Comparison of ENCODE assay signal across 18 cellular contexts in genomic region chr6:169222126-169222525, GRCh38. TPM values are rescaled to one million over a fixed set of nuclear protein-coding genes. Genes with fewer than 3 reads are reported as not detected.
DNase-seq lines count a peak whose midpoint lies in the region; ATAC-seq and TF ChIP-seq lines count a peak whose summit lies in the region.
"Had no signal": no experiment of that assay in that cellular context is flagged by ENCODE, and none has a peak within 500 bp of the region (broad histone marks: within the 10 kb centered on the region; RNA-seq: fewer than 3 reads in every experiment).

No MANE protein-coding gene starts in this region.

- peaks cover 10% of the 10 kb centered on the region for H3K9me3 Mint-ChIP-seq in activated CD8-positive, alpha-beta memory T cell treated with anti-CD3 and anti-CD28 coated beads, Interleukin-2, amount 10 ng/mL, durations not matched to agents 7 days and 5 days (ENCODE audit: low read depth)
- H3K9me3 Mint-ChIP-seq: CD8-positive, alpha-beta T cell had no signal

- no peak overlapping the region for H3K27ac Mint-ChIP-seq in activated CD8-positive, alpha-beta memory T cell treated with anti-CD3 and anti-CD28 coated beads, Interleukin-2, amount 10 ng/mL, durations not matched to agents 7 days and 5 days
- H3K27ac Mint-ChIP-seq: B cell; CD8-positive, alpha-beta T cell had no signal

- no peak for ATAC-seq in activated CD8-positive, alpha-beta memory T cell treated with anti-CD3 and anti-CD28 coated beads, Interleukin-2, amount 10 ng/mL, durations not matched to agents 7 days and 5 days
- no peak for ATAC-seq in omental fat pad (ENCODE audit: low FRiP score)
- ATAC-seq: CD8-positive, alpha-beta T cell; GM12878 had no signal

- H3K9me3 ChIP-seq in esophagus muscularis mucosa (no peaks in the 10 kb centered on the region), vagina (no peaks in the 10 kb centered on the region), left ventricle myocardium inferior (replicated peaks) (no peaks in the 10 kb centered on the region)
- H3K9me3 ChIP-seq: HAP-1 had no signal

- H3K27me3 Mint-ChIP-seq in activated CD8-positive, alpha-beta memory T cell treated with anti-CD3 and anti-CD28 coated beads, Interleukin-2, amount 10 ng/mL, durations not matched to agents 7 days and 5 days = no peaks in the 10 kb centered on the region

- POLR2A ChIA-PET in GM10248 (lab: Yijun Ruan, JAX) = no interaction called here

- H3K27ac ChIP-seq in esophagus muscularis mucosa (replicated peaks in 1 of 4) (no peak overlapping the region), vagina (no peak overlapping the region), left ventricle myocardium inferior (replicated peaks) (no peak overlapping the region)
- H3K27ac ChIP-seq: BLaER1 treated with 17β-estradiol and CSF1 and Interleukin-3, amounts not matched to agents 10 nM and 100 nM; HL-60 had no signal

- no peak for TF ChIP-seq EP300 in esophagus muscularis mucosa (IDR thresholded peaks at IDR 0.05)

- TF ChIP-seq POLR2A in esophagus muscularis mucosa (IDR thresholded peaks at IDR 0.05; ENCODE audit: low read depth) (no peak), vagina (IDR thresholded peaks at IDR 0.05) (no peak)

- H3K4me1 Mint-ChIP-seq in activated CD8-positive, alpha-beta memory T cell treated with anti-CD3 and anti-CD28 coated beads, Interleukin-2, amount 10 ng/mL, durations not matched to agents 7 days and 5 days = no peaks in the 10 kb centered on the region
- H3K4me1 Mint-ChIP-seq: B cell had no signal

- H3K4me3 ChIP-seq in esophagus muscularis mucosa = no peak overlapping the region
- no peak overlapping the region for H3K4me3 ChIP-seq in vagina
- no peak overlapping the region for H3K4me3 ChIP-seq in left ventricle myocardium inferior
- H3K4me3 ChIP-seq: BLaER1 treated with 17β-estradiol and CSF1 and Interleukin-3, amounts not matched to agents 10 nM and 100 nM; GM12878; HAP-1 had no signal

- peaks cover 0 to 3% (median 0%) of the 10 kb centered on the region in 4 donors for H3K4me1 ChIP-seq in esophagus muscularis mucosa
- peaks cover 20% of the 10 kb centered on the region for H3K4me1 ChIP-seq in vagina
- H3K4me1 ChIP-seq in left ventricle myocardium inferior = no peaks in the 10 kb centered on the region
- H3K4me1 ChIP-seq: BLaER1 treated with 17β-estradiol and CSF1 and Interleukin-3, amounts not matched to agents 10 nM and 100 nM; HAP-1 had no signal

- H3K36me3 ChIP-seq in esophagus muscularis mucosa = peaks cover 0 to 37% (median 7%) of the 10 kb centered on the region in 4 donors
- H3K36me3 ChIP-seq in vagina = peaks cover 0 to 19% of the 10 kb centered on the region in 2 donors
- H3K36me3 ChIP-seq in left ventricle myocardium inferior = peaks cover 9% of the 10 kb centered on the region
- H3K36me3 ChIP-seq: BLaER1 treated with 17β-estradiol and CSF1 and Interleukin-3, amounts not matched to agents 10 nM and 100 nM; HAP-1 had no signal

- DNase-seq in activated CD8-positive, alpha-beta memory T cell treated with anti-CD3 and anti-CD28 coated beads, Interleukin-2, amount 10 ng/mL, durations not matched to agents 7 days and 5 days = peak; percentile 12
- DNase-seq in activated CD8-positive, alpha-beta memory T cell treated with anti-CD3 and anti-CD28 coated beads, Interleukin-2, amount 50 U/mL, for 4 hours = no peak
- peak; percentile 70 for DNase-seq in esophagus muscularis mucosa (ENCODE audit: extremely low spot score)
- peak; percentile 16 for DNase-seq in omental fat pad (ENCODE audit: low spot score)
- DNase-seq in vagina (ENCODE audit: extremely low spot score in 2 of 2) = peak; percentile 67 to 71
- DNase-seq in NCI-H2171 (lab: John Stamatoyannopoulos, UW) = no peak
- DNase-seq in GM10248 (ENCODE audit: extremely low spot score) = no peak
- DNase-seq in left ventricle myocardium inferior = no peak
- DNase-seq: Calu3; CD8-positive, alpha-beta T cell; DMS79 treated with DMSO at 0.1 percent for 48 hours; GF-D8; IMR-90 had no signal

- CTCF ChIA-PET in activated CD8-positive, alpha-beta memory T cell treated with anti-CD3 and anti-CD28 coated beads, Interleukin-2, amount 10 ng/mL, durations not matched to agents 7 days and 5 days (lab: Charles Lee) = no interaction called here
- CTCF ChIA-PET in GM10248 (lab: Yijun Ruan, JAX) = no interaction called here

- 98% methylated on average over 22 of the region's 24 CpGs for WGBS in esophagus muscularis mucosa

- no peak for TF ChIP-seq CTCF in esophagus muscularis mucosa (IDR thresholded peaks at IDR 0.05)
- TF ChIP-seq CTCF in omental fat pad (IDR thresholded peaks at IDR 0.05) = no peak
- TF ChIP-seq CTCF in vagina (IDR thresholded peaks at IDR 0.05) = no peak
- TF ChIP-seq CTCF in GM10248 (IDR thresholded peaks at IDR 0.05; ENCODE audit: control extremely low read depth, extremely low read depth, low read depth, missing control alignments) = no peak
- no peak for TF ChIP-seq CTCF in left ventricle myocardium inferior (IDR thresholded peaks at IDR 0.05; ENCODE audit: borderline replicate concordance)

- H3K27me3 ChIP-seq in esophagus muscularis mucosa (no peaks in the 10 kb centered on the region), vagina (no peaks in the 10 kb centered on the region), left ventricle myocardium inferior (ENCODE audit: low read depth) (peaks cover 21% of the 10 kb centered on the region)
- H3K27me3 ChIP-seq: BLaER1 treated with 17β-estradiol and CSF1 and Interleukin-3, amounts not matched to agents 10 nM and 100 nM had no signal

- intact Hi-C loops in esophagus muscularis mucosa (cut with DNase I) (loop anchor here (10.0 kb wide), 1 partner anchor 317 kb away; no protein-coding TSS in a partner anchor), vagina (cut with DNase I) (loop anchor here (5.0 kb wide), 1 partner anchor 1395 kb away; the partner anchor contains the start of gene AFDN), left ventricle myocardium inferior (cut with micrococcal nuclease) (no loop called here)

- no peak overlapping the region for H3K4me3 Mint-ChIP-seq in activated CD8-positive, alpha-beta memory T cell treated with anti-CD3 and anti-CD28 coated beads, Interleukin-2, amount 10 ng/mL, durations not matched to agents 7 days and 5 days
- H3K4me3 Mint-ChIP-seq: B cell; CD8-positive, alpha-beta T cell had no signal

- no peaks in the 10 kb centered on the region for H3K36me3 Mint-ChIP-seq in activated CD8-positive, alpha-beta memory T cell treated with anti-CD3 and anti-CD28 coated beads, Interleukin-2, amount 10 ng/mL, durations not matched to agents 7 days and 5 days
- H3K36me3 Mint-ChIP-seq: CD8-positive, alpha-beta T cell had no signal

RNA-seq across cellular contexts. Expression of gene THBS2, which starts 31.5 kb away (rescaled TPM):
- total RNA-seq in activated CD8-positive, alpha-beta memory T cell treated with anti-CD3 and anti-CD28 coated beads, Interleukin-2, amount 10 ng/mL, durations not matched to agents 7 days and 5 days = not detected
- total RNA-seq in esophagus muscularis mucosa (10 to 100 TPM; 25.7 to 36.4 (median 28.8) TPM), omental fat pad (100 to 1,000 TPM in 2 of 4 donors, 10 to 100 TPM in 2; 53.5 to 115 (median 93.8) TPM), vagina (86.4 TPM), left ventricle myocardium inferior (6.9 TPM)
- total RNA-seq: B cell; Calu3; CD8-positive, alpha-beta T cell had no signal

Comparison
In these comparisons a context has a peak if more than half of its experiments do, and no peak if none do; other contexts are left out.
1. DNase-seq: peak in activated CD8-positive, alpha-beta memory T cell treated with anti-CD3 and anti-CD28 coated beads, Interleukin-2, amount 10 ng/mL, durations not matched to agents 7 days and 5 days (single experiment), esophagus muscularis mucosa (single experiment), omental fat pad (single experiment) and vagina (2 of 2); none in activated CD8-positive, alpha-beta memory T cell treated with anti-CD3 and anti-CD28 coated beads, Interleukin-2, amount 50 U/mL, for 4 hours (single experiment), NCI-H2171 (single experiment), GM10248 (single experiment) and left ventricle myocardium inferior (single experiment).